ENCODE assay signal across 2 cellular contexts in the genomic region with DNA sequence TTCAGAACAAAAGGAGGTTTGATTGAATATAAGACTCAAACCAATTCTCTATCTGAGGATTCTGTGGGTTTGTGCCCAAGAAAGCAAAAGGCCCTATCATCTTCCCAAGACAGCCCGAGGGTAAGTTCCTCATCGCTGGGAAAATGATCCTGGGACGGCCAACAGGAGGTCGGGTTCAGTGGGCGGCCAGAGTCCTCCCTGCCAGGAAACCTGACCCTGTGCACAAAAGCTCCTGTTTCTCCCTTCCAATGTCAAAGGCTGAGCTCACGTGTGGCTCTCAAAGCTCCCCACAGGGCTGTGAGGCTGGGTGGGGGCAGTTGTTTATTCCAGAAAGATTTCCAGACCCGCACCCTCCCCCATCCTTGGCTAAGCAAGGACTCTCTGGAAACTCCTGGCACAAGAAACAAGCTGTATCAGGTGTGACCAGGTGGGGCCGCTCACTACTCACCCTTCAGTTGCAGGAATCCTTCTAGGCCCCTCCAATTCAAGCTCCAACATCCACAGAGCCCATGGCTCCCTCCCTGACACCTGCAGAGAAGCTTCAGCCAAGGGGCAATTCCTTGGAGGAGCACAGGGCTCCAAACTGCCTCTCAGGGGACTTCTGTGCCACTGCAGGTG.
TF ChIP-seq lines count a peak whose summit lies in the region.

No MANE protein-coding gene starts in this region.

TF ChIP-seq in SK-N-SH, 30 proteins besides CTCF, POLR2A, EP300 and RAD21 (continued from another document):
- TF ChIP-seq MEF2A (IDR thresholded peaks at IDR 0.05; ENCODE audit: borderline replicate concordance, low read depth) (no peak), NRF1 (IDR thresholded peaks at IDR 0.05; ENCODE audit: low read depth, low read length) (no peak)

TF ChIP-seq in SK-N-SH treated with all-trans-retinoic acid at 6 μM for 48 hours, 23 proteins besides CTCF, POLR2A, EP300 and RAD21 (continued from another document):
- TF ChIP-seq, protein P1, sequence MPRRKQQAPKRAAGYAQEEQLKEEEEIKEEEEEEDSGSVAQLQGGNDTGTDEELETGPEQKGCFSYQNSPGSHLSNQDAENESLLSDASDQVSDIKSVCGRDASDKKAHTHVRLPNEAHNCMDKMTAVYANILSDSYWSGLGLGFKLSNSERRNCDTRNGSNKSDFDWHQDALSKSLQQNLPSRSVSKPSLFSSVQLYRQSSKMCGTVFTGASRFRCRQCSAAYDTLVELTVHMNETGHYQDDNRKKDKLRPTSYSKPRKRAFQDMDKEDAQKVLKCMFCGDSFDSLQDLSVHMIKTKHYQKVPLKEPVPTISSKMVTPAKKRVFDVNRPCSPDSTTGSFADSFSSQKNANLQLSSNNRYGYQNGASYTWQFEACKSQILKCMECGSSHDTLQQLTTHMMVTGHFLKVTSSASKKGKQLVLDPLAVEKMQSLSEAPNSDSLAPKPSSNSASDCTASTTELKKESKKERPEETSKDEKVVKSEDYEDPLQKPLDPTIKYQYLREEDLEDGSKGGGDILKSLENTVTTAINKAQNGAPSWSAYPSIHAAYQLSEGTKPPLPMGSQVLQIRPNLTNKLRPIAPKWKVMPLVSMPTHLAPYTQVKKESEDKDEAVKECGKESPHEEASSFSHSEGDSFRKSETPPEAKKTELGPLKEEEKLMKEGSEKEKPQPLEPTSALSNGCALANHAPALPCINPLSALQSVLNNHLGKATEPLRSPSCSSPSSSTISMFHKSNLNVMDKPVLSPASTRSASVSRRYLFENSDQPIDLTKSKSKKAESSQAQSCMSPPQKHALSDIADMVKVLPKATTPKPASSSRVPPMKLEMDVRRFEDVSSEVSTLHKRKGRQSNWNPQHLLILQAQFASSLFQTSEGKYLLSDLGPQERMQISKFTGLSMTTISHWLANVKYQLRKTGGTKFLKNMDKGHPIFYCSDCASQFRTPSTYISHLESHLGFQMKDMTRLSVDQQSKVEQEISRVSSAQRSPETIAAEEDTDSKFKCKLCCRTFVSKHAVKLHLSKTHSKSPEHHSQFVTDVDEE (CRISPR knock-in tag; IDR thresholded peaks at IDR 0.05): no peak
- TF ChIP-seq, protein P2, sequence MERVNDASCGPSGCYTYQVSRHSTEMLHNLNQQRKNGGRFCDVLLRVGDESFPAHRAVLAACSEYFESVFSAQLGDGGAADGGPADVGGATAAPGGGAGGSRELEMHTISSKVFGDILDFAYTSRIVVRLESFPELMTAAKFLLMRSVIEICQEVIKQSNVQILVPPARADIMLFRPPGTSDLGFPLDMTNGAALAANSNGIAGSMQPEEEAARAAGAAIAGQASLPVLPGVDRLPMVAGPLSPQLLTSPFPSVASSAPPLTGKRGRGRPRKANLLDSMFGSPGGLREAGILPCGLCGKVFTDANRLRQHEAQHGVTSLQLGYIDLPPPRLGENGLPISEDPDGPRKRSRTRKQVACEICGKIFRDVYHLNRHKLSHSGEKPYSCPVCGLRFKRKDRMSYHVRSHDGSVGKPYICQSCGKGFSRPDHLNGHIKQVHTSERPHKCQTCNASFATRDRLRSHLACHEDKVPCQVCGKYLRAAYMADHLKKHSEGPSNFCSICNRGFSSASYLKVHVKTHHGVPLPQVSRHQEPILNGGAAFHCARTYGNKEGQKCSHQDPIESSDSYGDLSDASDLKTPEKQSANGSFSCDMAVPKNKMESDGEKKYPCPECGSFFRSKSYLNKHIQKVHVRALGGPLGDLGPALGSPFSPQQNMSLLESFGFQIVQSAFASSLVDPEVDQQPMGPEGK (CRISPR knock-in tag; IDR thresholded peaks at IDR 0.05; ENCODE audit: borderline replicate concordance): no peak
